ENCODE assay signal across 12 cellular contexts in genomic region chr14:94056579-94057308, GRCh38. TPM values are rescaled to one million over a fixed set of nuclear protein-coding genes. Genes with fewer than 3 reads are reported as not detected.
DNase-seq lines count a peak whose midpoint lies in the region; ATAC-seq and TF ChIP-seq lines count a peak whose summit lies in the region.
"Had no signal": no experiment of that assay in that cellular context is flagged by ENCODE, and none has a peak within 500 bp of the region (broad histone marks: within the 10 kb centered on the region; RNA-seq: fewer than 3 reads in every experiment).

No MANE protein-coding gene starts in this region.

- ATAC-seq in GM18502 (IDR thresholded peaks at IDR 0.05; ENCODE audit: poor library complexity, unreplicated experiment), result peak; percentile 83
- ATAC-seq in GM21360 (IDR thresholded peaks at IDR 0.05; ENCODE audit: unreplicated experiment), result peak; percentile 58
- peak; percentile 65 for ATAC-seq in HG03460 (IDR thresholded peaks at IDR 0.05; ENCODE audit: unreplicated experiment)
- ATAC-seq in PC-3, result no peak

- no peaks in the 10 kb centered on the region for H3K9me2 ChIP-seq in PC-3 (replicated peaks; ENCODE audit: low read length)

- H3K9ac ChIP-seq in PC-3 (ENCODE audit: low read length), result no peak overlapping the region

- H3K4me2 ChIP-seq in PC-3 (ENCODE audit: low read length), result no peak overlapping the region

- no TSS peak for BruUV-seq in PC-3 (replicated peaks; lab: Mats Ljungman, UMichigan)

- H3F3A ChIP-seq in PC-3 (ENCODE audit: low read length, unreplicated experiment), result no peaks in the 10 kb centered on the region

- intact Hi-C loops in PC-3 (cut with micrococcal nuclease), result no loop called here

- POLR2A ChIA-PET in PC-3 (lab: Charles Lee; ENCODE audit: unreplicated experiment), result interaction anchor here (0.5 kb wide), 1 partner anchor 9 kb away, joined by 3 read pairs; no protein-coding TSS in a partner anchor

- H3K27me3 Mint-ChIP-seq in endothelial cell (ENCODE audit: unreplicated experiment), result peaks cover 6% of the 10 kb centered on the region

- peaks cover 13% of the 10 kb centered on the region; the same call in 1 of the 2 replicates for H3K79me2 ChIP-seq in PC-3 (ENCODE audit: low read length)

- H3K27me3 ChIP-seq in PC-3 (ENCODE audit: low read length), result no peaks in the 10 kb centered on the region

- H3K36me3 ChIP-seq in PC-3 (ENCODE audit: low read depth, low read length), result peaks cover 76% of the 10 kb centered on the region

- peaks cover 2% of the 10 kb centered on the region for H3K4me1 Mint-ChIP-seq in endothelial cell (ENCODE audit: unreplicated experiment)

- no peaks in the 10 kb centered on the region for H3K9me3 ChIP-seq in PC-3 (ENCODE audit: low read length)

- peaks cover 38% of the 10 kb centered on the region for H3K36me3 Mint-ChIP-seq in endothelial cell (ENCODE audit: low read depth, unreplicated experiment)

- DNase-seq in fibroblast of pulmonary artery (ENCODE audit: low read depth) (peak; percentile 36), PC-3 (no peak), ACHN (no peak), endothelial cell (ENCODE audit: low spot score) (no peak), inferior parietal cortex (ENCODE audit: extremely low spot score) (no peak)
- DNase-seq: midbrain had no signal

- H4K20me1 ChIP-seq in PC-3 (ENCODE audit: low read length), result peaks cover 12% of the 10 kb centered on the region

- in situ Hi-C loops in ACHN (cut with HindIII; ENCODE audit: low pct_ligation_motif_present, low pct_unique_long_range_greater_than_20kb, low sequenced_read_pairs), result no loop called here

- H3K4me3 ChIP-seq in fibroblast of pulmonary artery (replicated peaks; ENCODE audit: low read depth, low read length), result no peak overlapping the region
- no peak overlapping the region for H3K4me3 ChIP-seq in PC-3 (ENCODE audit: low read length)

- no peak overlapping the region for H3K27ac Mint-ChIP-seq in endothelial cell (ENCODE audit: unreplicated experiment)

- TF ChIP-seq CTCF in fibroblast of pulmonary artery (IDR thresholded peaks at IDR 0.05; ENCODE audit: low read length, missing control alignments), result no peak
- TF ChIP-seq CTCF in PC-3 (conservative IDR thresholded peaks at IDR 0.05; ENCODE audit: low read depth, low read length), result no peak
- no peak for TF ChIP-seq CTCF in endothelial cell (IDR thresholded peaks at IDR 0.05; ENCODE audit: unreplicated experiment)

- no peak overlapping the region for H2AFZ ChIP-seq in PC-3 (ENCODE audit: low read length)

- H3K27ac ChIP-seq in PC-3 (ENCODE audit: low read length), result no peak overlapping the region

- no peak overlapping the region for H3K4me3 Mint-ChIP-seq in endothelial cell (ENCODE audit: unreplicated experiment)

- CTCF ChIA-PET in PC-3 (lab: Charles Lee), result no interaction called here

- H3K9me3 Mint-ChIP-seq in endothelial cell (ENCODE audit: unreplicated experiment), result no peaks in the 10 kb centered on the region

- H3K4me1 ChIP-seq in PC-3 (ENCODE audit: insufficient read depth, low read length), result no peaks in the 10 kb centered on the region

RNA-seq across cellular contexts. Expression of gene DDX24, which starts 24.3 kb away (rescaled TPM):
- total RNA-seq in PC-3 (2014; rRNA removed) (120 and 126 TPM in 2 replicates), endothelial cell (ENCODE audit: unreplicated experiment) (89.6 TPM)

RNA-seq across cellular contexts. Expression of gene IFI27L1, which starts 24.4 kb away (rescaled TPM):
- total RNA-seq in PC-3 (2014; rRNA removed) (7.8 and 16.9 TPM in 2 replicates), endothelial cell (ENCODE audit: unreplicated experiment) (33.5 TPM)

RNA-seq across cellular contexts. Expression of gene OTUB2, which starts 30.6 kb away (rescaled TPM):
- total RNA-seq in PC-3 (2014; rRNA removed) (7.7 and 9.0 TPM in 2 replicates), endothelial cell (ENCODE audit: unreplicated experiment) (2.3 TPM)

RNA-seq across cellular contexts. Expression of gene IFI27, which starts 53.8 kb away (rescaled TPM):
- total RNA-seq in PC-3 (2014; rRNA removed) (4.3 TPM in 1 of 2 replicates, not detected in the other), endothelial cell (ENCODE audit: unreplicated experiment) (3.8 TPM)

RNA-seq across cellular contexts. Expression of gene CCDC197, which starts 59.6 kb away (rescaled TPM):
- total RNA-seq in PC-3 (2014; rRNA removed) (not detected in 2 replicates), endothelial cell (ENCODE audit: unreplicated experiment) (not detected)
- total RNA-seq: dermis microvascular lymphatic vessel endothelial cell; LHCN-M2; T-helper 2 cell treated with Interferon-gamma antibody and Interleukin-4, amounts not matched to agents 100 ng/mL and 5 ng/mL, for 36 hours had no signal
